In genomic region chr4:83285022-83285387, GRCh38 we compare ENCODE assay signal across 8 cellular contexts. TPM values are rescaled to one million over a fixed set of nuclear protein-coding genes. Genes with fewer than 3 reads are reported as not detected.
DNase-seq lines count a peak whose midpoint lies in the region; ATAC-seq and TF ChIP-seq lines count a peak whose summit lies in the region.

No MANE protein-coding gene starts in this region.

- H3K27ac ChIP-seq in A673 (ENCODE audit: low read depth, low read length, poor library complexity, severe bottlenecking) = peak overlapping the region; percentile 93
- H3K27ac ChIP-seq in aorta (ENCODE audit: low read depth in 1 of 2, low read length in 2 of 2) = peak overlapping the region; percentile 32 to 72

- DNase-seq in A673 (ENCODE audit: low spot score) (peak; percentile 4), GM04503 (ENCODE audit: low read depth) (peak; percentile 33), T1000 (lab: John Stamatoyannopoulos, UW) (peak; percentile 29), erythroblast (lab: John Stamatoyannopoulos, UW) (peak; percentile 78 to 82), mucosa of descending colon (peak in 1 of 3 donors; percentile 46), aorta (no peak)
- DNase-seq in Jurkat, Clone E6-1 (ENCODE audit: low read depth, low spot score) = no peak
- DNase-seq in activated effector memory CD4-positive, alpha-beta T cell treated with Interleukin-2 at 50 U/mL for 16 hours = no peak

- H3K4me3 ChIP-seq in A673 (ENCODE audit: low read depth, low read length, poor library complexity, severe bottlenecking) = peak overlapping the region; percentile 64
- peak overlapping the region; percentile 72 for H3K4me3 ChIP-seq in Jurkat, Clone E6-1 (ENCODE audit: low read length)
- peak overlapping the region; percentile 50 for H3K4me3 ChIP-seq in mucosa of descending colon
- peak overlapping the region; percentile 50 to 70 for H3K4me3 ChIP-seq in aorta (ENCODE audit: low read length in 2 of 2)

- TF ChIP-seq CTCF in A673 (conservative IDR thresholded peaks at IDR 0.05; ENCODE audit: low read depth, low read length) (no peak), mucosa of descending colon (IDR thresholded peaks at IDR 0.05) (no peak)

- ATAC-seq in mucosa of descending colon (peak; percentile 32), aorta (ENCODE audit: low FRiP score) (peak; percentile 44)

- TF ChIP-seq POLR2A in erythroblast (IDR thresholded peaks at IDR 0.05; ENCODE audit: low read length) = no peak

- H3K4me1 ChIP-seq in A673 (ENCODE audit: insufficient read depth, low read length, poor library complexity, severe bottlenecking) (no peaks in the 10 kb centered on the region), mucosa of descending colon (ENCODE audit: low read depth) (peaks cover 10% of the 10 kb centered on the region), aorta (ENCODE audit: control insufficient read depth in 1 of 2, insufficient read depth in 2 of 2, low read length in 2 of 2) (peaks cover 0 to 2% of the 10 kb centered on the region in 2 donors)

- 2 to 3% methylated on average over 10 of the region's 10 CpGs for WGBS in aorta, 2 donors

- intact Hi-C loops in A673 (cut with micrococcal nuclease; ENCODE audit: unreplicated experiment) (loop anchor here (10.0 kb wide), 1 partner anchor 820 kb away; no protein-coding TSS in a partner anchor), mucosa of descending colon (cut with DNase I, micrococcal nuclease) (loop anchor here (10.0 kb wide), 2 partner anchors 210 to 390 kb away; partner anchors contain the start of gene SEC31A (in 1 of the 2)), aorta (cut with DNase I) (loop anchor here in 1 of 2 donors (10.0 kb wide), 1 partner anchor 170 kb away; the partner anchor contains the start of genes HELQ and MRPS18C)

- no peaks in the 10 kb centered on the region for H3K9me3 ChIP-seq in A673 (ENCODE audit: low read depth, low read length, poor library complexity, severe bottlenecking)
- H3K9me3 ChIP-seq in mucosa of descending colon = no peaks in the 10 kb centered on the region
- no peaks in the 10 kb centered on the region for H3K9me3 ChIP-seq in aorta (ENCODE audit: control insufficient read depth, low read length)

- CTCF ChIA-PET in A673 (lab: Charles Lee) = no interaction called here

- H3K27me3 ChIP-seq in A673 (replicated peaks; ENCODE audit: insufficient read depth, low read depth, low read length, poor library complexity) = no peaks in the 10 kb centered on the region
- H3K27me3 ChIP-seq in aorta (ENCODE audit: control insufficient read depth in 1 of 2, insufficient read depth in 2 of 2, low read length in 1 of 2) = no peaks in the 10 kb centered on the region

- POLR2A ChIA-PET in A673 (lab: Charles Lee; ENCODE audit: low non-redundant PET) = no interaction called here

- BruUV-seq in A673 (replicated peaks; lab: Mats Ljungman, UMichigan) = TSS peak; percentile 97

- H3K36me3 ChIP-seq in A673 (ENCODE audit: insufficient read depth, low read length, poor library complexity, severe bottlenecking) = no peaks in the 10 kb centered on the region
- H3K36me3 ChIP-seq in mucosa of descending colon (ENCODE audit: low read depth) = no peaks in the 10 kb centered on the region
- no peaks in the 10 kb centered on the region for H3K36me3 ChIP-seq in aorta (ENCODE audit: control insufficient read depth in 1 of 2, insufficient read depth in 2 of 2, low read length in 1 of 2)

RNA-seq across cellular contexts. Expression of gene COQ2, which starts 0.4 kb away (rescaled TPM):
- total RNA-seq in A673 (2021) = 12.6 and 15.3 TPM in 2 replicates
- polyA plus RNA-seq in Jurkat, Clone E6-1 (2012; ENCODE audit: insufficient read depth, insufficient read length) = 9.6 TPM
- 10 to 100 TPM; 12.5 to 21.6 (median 18.1) TPM for total RNA-seq in mucosa of descending colon
- 1 to 10 TPM; 6.6 to 7.6 TPM for total RNA-seq in aorta
- 1 to 10 TPM; 1.8 to 3.6 TPM for polyA plus RNA-seq in aorta

RNA-seq across cellular contexts. Expression of gene HPSE, which starts 49.6 kb away (rescaled TPM):
- 0.84 and 1.2 TPM in 2 replicates for total RNA-seq in A673 (2021)
- polyA plus RNA-seq in Jurkat, Clone E6-1 (2012; ENCODE audit: insufficient read depth, insufficient read length) = 0.93 TPM
- 10 to 100 TPM in 2 of 3 donors, 1 to 10 TPM in 1; 6.9 to 17.2 (median 14.0) TPM for total RNA-seq in mucosa of descending colon
- 1 to 10 TPM; 3.7 to 5.0 TPM for total RNA-seq in aorta
- 1 to 10 TPM in 1 of 2 donors, under 1 TPM in 1; 0.82 to 3.1 TPM for polyA plus RNA-seq in aorta

Comparison
In these comparisons a context has a peak if more than half of its experiments do, and no peak if none do; other contexts are left out.
1. DNase-seq: peak in A673 (single experiment), GM04503 (single experiment), T1000 (single experiment) and erythroblast (2 of 2); none in Jurkat, Clone E6-1 (single experiment), aorta (0 of 2) and activated effector memory CD4-positive, alpha-beta T cell treated with Interleukin-2 at 50 U/mL for 16 hours (single experiment).
2. Peak in every context shown above with its lines, with median percentiles within 50 percentile points of each other: H3K4me3 ChIP-seq.